ENCODE assay signal across 15 cellular contexts in genomic region chr15:62112051-62112450, GRCh38. TPM values are rescaled to one million over a fixed set of nuclear protein-coding genes. Genes with fewer than 3 reads are reported as not detected.
DNase-seq lines count a peak whose midpoint lies in the region; ATAC-seq, FAIRE-seq and TF ChIP-seq lines count a peak whose summit lies in the region.
"Had no signal": no experiment of that assay in that cellular context is flagged by ENCODE, and none has a peak within 500 bp of the region (broad histone marks: within the 10 kb centered on the region; RNA-seq: fewer than 3 reads in every experiment).

No MANE protein-coding gene starts in this region.

- no peak overlapping the region for H3K4me3 ChIP-seq in A549
- no peak overlapping the region for H3K4me3 ChIP-seq in mesenchymal stem cell (ENCODE audit: insufficient read depth in 1 of 2, low read depth in 1 of 2, low read length in 2 of 2)
- H3K4me3 ChIP-seq in SK-N-SH (ENCODE audit: low read depth in 2 of 2, low read length in 1 of 2), result no peak overlapping the region

- no peak overlapping the region for H3K4ac ChIP-seq in mesenchymal stem cell (ENCODE audit: low read depth in 1 of 2, low read length in 2 of 2)

- intact Hi-C loops in CD14-positive monocyte (cut with micrococcal nuclease), result no loop called here

- H3K79me2 ChIP-seq in SK-N-SH (ENCODE audit: insufficient read depth), result no peaks in the 10 kb centered on the region

- 0 out of 6 replicates have a peak, but pooled peaks of 1 of the 2 experiments have one; percentile 4 for ATAC-seq in A549
- no peak for ATAC-seq in activated T-helper 17 cell treated with anti-CD3 and anti-CD28 coated beads, Interleukin-2, amount 50 U/mL, for 72 hours (replicated peaks)

- H3K36me3 Mint-ChIP-seq in activated T-helper 17 cell treated with anti-CD3 and anti-CD28 coated beads, Interleukin-2, amount 50 U/mL, for 72 hours (ENCODE audit: low read depth), result no peaks in the 10 kb centered on the region
- H3K36me3 Mint-ChIP-seq in endothelial cell (ENCODE audit: low read depth, unreplicated experiment), result peaks cover 3% of the 10 kb centered on the region
- H3K36me3 Mint-ChIP-seq in progenitor cell of endocrine pancreas (ENCODE audit: insufficient read depth), result no peaks in the 10 kb centered on the region
- no peaks in the 10 kb centered on the region for H3K36me3 Mint-ChIP-seq in CD14-positive monocyte

- H3K4me3 Mint-ChIP-seq in activated T-helper 17 cell treated with anti-CD3 and anti-CD28 coated beads, Interleukin-2, amount 50 U/mL, for 72 hours, result no peak overlapping the region
- H3K4me3 Mint-ChIP-seq in endothelial cell (ENCODE audit: unreplicated experiment) (peak overlapping the region; percentile 44), progenitor cell of endocrine pancreas (ENCODE audit: low read depth) (no peak overlapping the region), CD14-positive monocyte (no peak overlapping the region)

- peak overlapping the region; percentile 78 for H3K27ac Mint-ChIP-seq in activated T-helper 17 cell treated with anti-CD3 and anti-CD28 coated beads, Interleukin-2, amount 50 U/mL, for 72 hours
- H3K27ac Mint-ChIP-seq in endothelial cell (ENCODE audit: unreplicated experiment), result peak overlapping the region; percentile 30
- no peak overlapping the region for H3K27ac Mint-ChIP-seq in progenitor cell of endocrine pancreas
- no peak overlapping the region for H3K27ac Mint-ChIP-seq in CD14-positive monocyte

- H4K91ac ChIP-seq in mesenchymal stem cell (ENCODE audit: low read length), result no peak overlapping the region

- H3K9me3 ChIP-seq in A549, result no peaks in the 10 kb centered on the region
- H3K9me3 ChIP-seq in mesenchymal stem cell (ENCODE audit: control insufficient read depth, low read length), result no peaks in the 10 kb centered on the region
- H3K9me3 ChIP-seq in SK-N-SH, result no peaks in the 10 kb centered on the region

- H3K14ac ChIP-seq in mesenchymal stem cell (ENCODE audit: low read length in 2 of 2), result no peak overlapping the region

- peak; percentile 36 for FAIRE-seq in A549 (lab: Jason Lieb, UNC)
- FAIRE-seq: H54 had no signal

- WGBS in A549 (ENCODE audit: missing lambda C conversion rate), result 44% methylated on average over 4 of the region's 4 CpGs
- WGBS in mesenchymal stem cell, result 73% methylated on average over 4 of the region's 4 CpGs
- WGBS in SK-N-SH (ENCODE audit: low lambda C conversion rate), result 85% methylated on average over 4 of the region's 4 CpGs

- no peaks in the 10 kb centered on the region for H4K20me1 ChIP-seq in SK-N-SH (ENCODE audit: insufficient read depth)

- H3F3A ChIP-seq in SK-N-SH (replicated peaks; ENCODE audit: insufficient read depth), result peaks cover 20% of the 10 kb centered on the region

- H3K4me1 ChIP-seq in A549 (peaks cover 66% of the 10 kb centered on the region), mesenchymal stem cell (ENCODE audit: control insufficient read depth, insufficient read depth, low read depth, low read length) (peaks cover 16% of the 10 kb centered on the region), SK-N-SH (ENCODE audit: control insufficient read depth in 1 of 2, insufficient read depth in 2 of 2, low read depth in 1 of 2, low read length in 1 of 2) (peaks cover 16 to 38% of the 10 kb centered on the region in 2 experiments)

- H2BK120ac ChIP-seq in mesenchymal stem cell (ENCODE audit: low read depth, low read length), result no peak overlapping the region

- CTCF ChIA-PET in A549 (lab: Yijun Ruan, JAX), result interaction anchor here (0.5 to 2.0 kb wide), 7 partner anchors 9 to 250 kb away, joined by 3 to 6 read pairs (median 4); partner anchors contain the start of genes C2CD4B and VPS13C
- CTCF ChIA-PET in SK-N-SH (lab: Yijun Ruan, JAX), result interaction anchor here (0.8 to 5.3 kb wide), 4 partner anchors 13 to 142 kb away, joined by 4 to 24 read pairs (median 8); no protein-coding TSS in a partner anchor

- TF ChIP-seq CTCF in A549 (IDR thresholded peaks at IDR 0.05) (no peak), endothelial cell (IDR thresholded peaks at IDR 0.05; ENCODE audit: unreplicated experiment) (no peak), progenitor cell of endocrine pancreas (IDR thresholded peaks at IDR 0.05; ENCODE audit: unreplicated experiment) (no peak), SK-N-SH (IDR thresholded peaks at IDR 0.05) (no peak), CD14-positive monocyte (IDR thresholded peaks at IDR 0.05) (no peak)

- H3K79me1 ChIP-seq in mesenchymal stem cell (replicated peaks; ENCODE audit: low read length, poor library complexity, severe bottlenecking), result no peaks in the 10 kb centered on the region

- POLR2A ChIA-PET in A549 (lab: Yijun Ruan, JAX), result no interaction called here
- POLR2A ChIA-PET in SK-N-SH (lab: Yijun Ruan, JAX), result no interaction called here

- H3K4me1 Mint-ChIP-seq in activated T-helper 17 cell treated with anti-CD3 and anti-CD28 coated beads, Interleukin-2, amount 50 U/mL, for 72 hours, result peaks cover 27% of the 10 kb centered on the region
- H3K4me1 Mint-ChIP-seq in endothelial cell (ENCODE audit: unreplicated experiment) (peaks cover 43% of the 10 kb centered on the region), progenitor cell of endocrine pancreas (ENCODE audit: low read depth) (peaks cover 14% of the 10 kb centered on the region), CD14-positive monocyte (no peaks in the 10 kb centered on the region)

- no peaks in the 10 kb centered on the region for H3K9me2 ChIP-seq in SK-N-SH

- H2AK5ac ChIP-seq in mesenchymal stem cell (ENCODE audit: low read length, severe bottlenecking), result peak overlapping the region; percentile 60

- no peak overlapping the region for H2BK5ac ChIP-seq in mesenchymal stem cell (ENCODE audit: low read depth, low read length, poor library complexity, severe bottlenecking)

- H3K4me2 ChIP-seq in A549 (peak overlapping the region; percentile 61), mesenchymal stem cell (ENCODE audit: low read length, poor library complexity, severe bottlenecking) (no peak overlapping the region), SK-N-SH (no peak overlapping the region)
- H3K4me2 ChIP-seq: KMS-11 had no signal

- TF ChIP-seq RAD21 in A549 (conservative IDR thresholded peaks at IDR 0.05 in 1 of 2, IDR thresholded peaks at IDR 0.05 in 1 of 2) (no peak), SK-N-SH (IDR thresholded peaks at IDR 0.05; ENCODE audit: low read length) (no peak)

- no peaks in the 10 kb centered on the region for H3K27me3 ChIP-seq in mesenchymal stem cell (ENCODE audit: control insufficient read depth in 1 of 2, insufficient read depth in 1 of 2, low read length in 2 of 2)
- no peaks in the 10 kb centered on the region for H3K27me3 ChIP-seq in SK-N-SH (ENCODE audit: insufficient read depth)

- H3K9me3 Mint-ChIP-seq in activated T-helper 17 cell treated with anti-CD3 and anti-CD28 coated beads, Interleukin-2, amount 50 U/mL, for 72 hours, result no peaks in the 10 kb centered on the region
- H3K9me3 Mint-ChIP-seq in endothelial cell (ENCODE audit: unreplicated experiment) (no peaks in the 10 kb centered on the region), progenitor cell of endocrine pancreas (ENCODE audit: low read depth) (peaks cover 8% of the 10 kb centered on the region), CD14-positive monocyte (peaks cover 0 to 4% (median 0%) of the 10 kb centered on the region in 7 donors)

- peak overlapping the region; percentile 81 to 83; a peak in 5 of 6 replicates for H3K27ac ChIP-seq in A549
- no peak overlapping the region for H3K27ac ChIP-seq in mesenchymal stem cell (ENCODE audit: low read length, poor library complexity, severe bottlenecking)
- 0 out of 4 replicates have a peak overlapping the region, but pooled peaks of 1 of the 2 experiments have one; percentile 42 for H3K27ac ChIP-seq in SK-N-SH (ENCODE audit: low read depth in 2 of 2, low read length in 1 of 2)
- H3K27ac ChIP-seq: KMS-11 had no signal

- no peak for DNase-seq in A549 (ENCODE audit: low read depth in 1 of 2, low spot score in 1 of 2)
- DNase-seq in endothelial cell (ENCODE audit: low spot score), result no peak
- DNase-seq in mesenchymal stem cell, result no peak
- DNase-seq in progenitor cell of endocrine pancreas (ENCODE audit: low spot score, unreplicated experiment), result no peak
- DNase-seq in AG08396 (ENCODE audit: low spot score), result no peak
- DNase-seq in SK-N-SH, result no peak
- DNase-seq in CD14-positive monocyte (ENCODE audit: low spot score), result no peak
- DNase-seq: C1 segment of cervical spinal cord, DMS79 treated with DMSO at 0.1 percent for 48 hours, NCI-H1417 treated with DMSO at 0.1 percent for 48 hours, NCI-H187 treated with DMSO at 0.1 percent for 48 hours, NCI-H524 had no signal

- H3K9ac ChIP-seq in mesenchymal stem cell (ENCODE audit: low read length) (no peak overlapping the region), SK-N-SH (no peak overlapping the region)
- H3K9ac ChIP-seq: KMS-11 had no signal

- no peak for TF ChIP-seq EP300 in A549 (IDR thresholded peaks at IDR 0.05)
- TF ChIP-seq EP300 in SK-N-SH (IDR thresholded peaks at IDR 0.05; ENCODE audit: borderline replicate concordance in 1 of 2, low read depth in 1 of 2, low read length in 1 of 2), result no peak

- H2BK12ac ChIP-seq in mesenchymal stem cell (ENCODE audit: low read length in 2 of 2), result no peak overlapping the region

- no peaks in the 10 kb centered on the region for H3K27me3 Mint-ChIP-seq in activated T-helper 17 cell treated with anti-CD3 and anti-CD28 coated beads, Interleukin-2, amount 50 U/mL, for 72 hours
- H3K27me3 Mint-ChIP-seq in endothelial cell (ENCODE audit: unreplicated experiment), result peaks cover 8% of the 10 kb centered on the region
- no peaks in the 10 kb centered on the region for H3K27me3 Mint-ChIP-seq in progenitor cell of endocrine pancreas
- H3K27me3 Mint-ChIP-seq in CD14-positive monocyte (ENCODE audit: low read depth in 3 of 3), result peaks cover 0 to 5% (median 0%) of the 10 kb centered on the region in 3 donors

- H2BK15ac ChIP-seq in mesenchymal stem cell (ENCODE audit: low read depth, poor library complexity, severe bottlenecking), result no peak overlapping the region

- no peak overlapping the region for H3K23ac ChIP-seq in mesenchymal stem cell (ENCODE audit: low read length in 2 of 2)

- H2AFZ ChIP-seq in mesenchymal stem cell (ENCODE audit: low read depth, low read length), result no peak overlapping the region
- H2AFZ ChIP-seq in SK-N-SH (ENCODE audit: low read depth), result no peak overlapping the region

- no peak overlapping the region for H4K8ac ChIP-seq in mesenchymal stem cell (ENCODE audit: low read length)

- H3K36me3 ChIP-seq in mesenchymal stem cell (ENCODE audit: control insufficient read depth in 1 of 2, insufficient read depth in 2 of 2, low read depth in 1 of 2, low read length in 2 of 2), result no peaks in the 10 kb centered on the region
- H3K36me3 ChIP-seq in SK-N-SH (replicated peaks in 1 of 2; ENCODE audit: control insufficient read depth in 1 of 2, insufficient read depth in 2 of 2, low read length in 1 of 2), result no peaks in the 10 kb centered on the region

- TF ChIP-seq POLR2A in A549 (IDR thresholded peaks at IDR 0.05; ENCODE audit: low read length), result no peak

- H3K18ac ChIP-seq in mesenchymal stem cell (ENCODE audit: low read depth in 1 of 2, low read length in 2 of 2), result no peak overlapping the region

RNA-seq across cellular contexts. Expression of gene C2CD4A, which starts 45.3 kb away (rescaled TPM):
- polyA plus RNA-seq in A549 (2011; rRNA removed), result 0.04 TPM in 1 of 2 replicates, not detected in the other
- 0.03 TPM in 2 replicates for polyA plus RNA-seq in A549 (2012; cell fraction: cytosol; rRNA removed)
- polyA plus RNA-seq in A549 (2012; cell fraction: nucleus; rRNA removed), result 0.05 and 0.09 TPM in 2 replicates
- 0.10 to 0.32 TPM (median 0.21 TPM) in 3 replicates for polyA plus RNA-seq in A549 (2017; fragmentation: RNase III; extraction: RNeasy Plus Mini Kit Qiagen cat#74134 plus additional on column Dnase treatment)
- not detected in 2 replicates for polyA minus RNA-seq in A549 (2011; rRNA and poly(A)+ RNA removed)
- total RNA-seq in activated T-helper 17 cell treated with anti-CD3 and anti-CD28 coated beads, Interleukin-2, amount 50 U/mL, for 72 hours, result 1 to 10 TPM; 1.3 to 5.8 TPM
- 0.18 TPM for total RNA-seq in endothelial cell (ENCODE audit: unreplicated experiment)
- not detected for polyA plus RNA-seq in mesenchymal stem cell (2013, experiment 1 of 2)
- polyA plus RNA-seq in mesenchymal stem cell (2013, experiment 2 of 2), result not detected
- total RNA-seq in progenitor cell of endocrine pancreas, result 0.17 and 0.20 TPM in 2 replicates
- polyA plus RNA-seq in SK-N-SH (2012; rRNA removed), result not detected in 2 replicates
- polyA plus RNA-seq in SK-N-SH (2012; cell fraction: cytosol; rRNA removed), result under 0.01 TPM in 1 of 2 replicates, not detected in the other
- not detected in 2 replicates for polyA plus RNA-seq in SK-N-SH (2012; cell fraction: nucleus; rRNA removed)
- polyA plus RNA-seq in CD14-positive monocyte, result not detected

RNA-seq across cellular contexts. Expression of gene VPS13C, which starts 51.8 kb away (rescaled TPM):
- 26.5 and 29.5 TPM in 2 replicates for polyA plus RNA-seq in A549 (2011; rRNA removed)
- polyA plus RNA-seq in A549 (2012; cell fraction: cytosol; rRNA removed), result 2.4 and 2.6 TPM in 2 replicates
- 4.2 and 8.5 TPM in 2 replicates for polyA plus RNA-seq in A549 (2012; cell fraction: nucleus; rRNA removed)
- 12.2 to 13.2 TPM (median 13.0 TPM) in 3 replicates for polyA plus RNA-seq in A549 (2017; fragmentation: RNase III; extraction: RNeasy Plus Mini Kit Qiagen cat#74134 plus additional on column Dnase treatment)
- polyA minus RNA-seq in A549 (2011; rRNA and poly(A)+ RNA removed), result 57.2 and 69.6 TPM in 2 replicates
- total RNA-seq in activated T-helper 17 cell treated with anti-CD3 and anti-CD28 coated beads, Interleukin-2, amount 50 U/mL, for 72 hours, result 10 to 100 TPM; 67.0 to 85.2 TPM
- total RNA-seq in endothelial cell (ENCODE audit: unreplicated experiment), result 50.9 TPM
- polyA plus RNA-seq in mesenchymal stem cell (2013, experiment 1 of 2), result 14.8 TPM
- polyA plus RNA-seq in mesenchymal stem cell (2013, experiment 2 of 2), result 14.0 TPM
- 47.7 and 57.1 TPM in 2 replicates for total RNA-seq in progenitor cell of endocrine pancreas
- polyA plus RNA-seq in SK-N-SH (2012; rRNA removed), result 5.7 and 6.9 TPM in 2 replicates
- 8.2 and 8.3 TPM in 2 replicates for polyA plus RNA-seq in SK-N-SH (2012; cell fraction: cytosol; rRNA removed)
- 9.0 and 18.3 TPM in 2 replicates for polyA plus RNA-seq in SK-N-SH (2012; cell fraction: nucleus; rRNA removed)
- polyA plus RNA-seq in CD14-positive monocyte, result 10 to 100 TPM; 12.0 to 18.4 TPM

RNA-seq across cellular contexts. Expression of gene C2CD4B, which starts 53.0 kb away (rescaled TPM):
- polyA plus RNA-seq in A549 (2011; rRNA removed) (0.06 TPM in 1 of 2 replicates, not detected in the other), A549 (2017; fragmentation: RNase III; extraction: RNeasy Plus Mini Kit Qiagen cat#74134 plus additional on column Dnase treatment) (0.29 to 0.63 TPM (median 0.45 TPM) in 3 replicates), SK-N-SH (2012; rRNA removed) (not detected in 2 replicates), CD14-positive monocyte (not detected)
- polyA plus RNA-seq in A549 (2012; cell fraction: cytosol; rRNA removed), result 0.21 and 0.34 TPM in 2 replicates
- polyA plus RNA-seq in A549 (2012; cell fraction: nucleus; rRNA removed), result 0.28 and 0.58 TPM in 2 replicates
- polyA minus RNA-seq in A549 (2011; rRNA and poly(A)+ RNA removed), result not detected in 2 replicates
- total RNA-seq in activated T-helper 17 cell treated with anti-CD3 and anti-CD28 coated beads, Interleukin-2, amount 50 U/mL, for 72 hours, result 1 to 10 TPM in 1 of 2 donors, under 1 TPM in 1; 0.76 to 1.5 TPM
- total RNA-seq in endothelial cell (ENCODE audit: unreplicated experiment) (19.1 TPM), progenitor cell of endocrine pancreas (0.53 and 0.69 TPM in 2 replicates)
- not detected for polyA plus RNA-seq in mesenchymal stem cell (2013, experiment 1 of 2)
- polyA plus RNA-seq in mesenchymal stem cell (2013, experiment 2 of 2), result not detected
- not detected in 2 replicates for polyA plus RNA-seq in SK-N-SH (2012; cell fraction: cytosol; rRNA removed)
- polyA plus RNA-seq in SK-N-SH (2012; cell fraction: nucleus; rRNA removed), result not detected in 2 replicates

Comparison
In these comparisons a context has a peak if more than half of its experiments do, and no peak if none do; other contexts are left out.
1. H3K27ac Mint-ChIP-seq: peak in activated T-helper 17 cell treated with anti-CD3 and anti-CD28 coated beads, Interleukin-2, amount 50 U/mL, for 72 hours (single experiment) and endothelial cell (single experiment); none in progenitor cell of endocrine pancreas (single experiment) and CD14-positive monocyte (0 of 7).